Comparison of ENCODE assay signal across 18 cellular contexts in the genomic region with DNA sequence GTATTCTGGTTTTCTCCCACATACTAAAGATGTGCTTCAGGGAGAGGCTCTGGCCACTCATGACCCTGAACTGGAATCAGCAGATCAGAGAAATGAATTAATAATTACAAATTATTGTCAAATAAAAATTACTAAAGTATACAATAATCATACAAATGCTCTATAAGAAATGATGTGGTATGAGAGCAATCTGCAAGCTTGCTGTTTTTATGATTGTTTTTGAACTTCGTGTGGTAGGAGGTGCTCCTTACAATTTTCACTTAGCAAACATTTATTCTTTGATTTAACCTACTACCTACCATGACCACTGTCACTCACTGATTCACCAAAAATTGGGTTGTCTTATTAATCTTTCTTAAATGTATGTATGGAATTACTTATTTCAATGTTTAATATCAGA.
"Had no signal": no experiment of that assay in that cellular context is flagged by ENCODE, and none has a peak within 500 bp of the region (broad histone marks: within the 10 kb centered on the region; RNA-seq: fewer than 3 reads in every experiment).

No MANE protein-coding gene starts in this region.

- H3K27me3 ChIP-seq: SJSA1 had no signal

- H3K9me3 ChIP-seq: SJSA1 had no signal

- DNase-seq: KBM-7, NCI-H1092, NCI-H1105 treated with DMSO at 0.1 percent for 48 hours, NCI-H1417 treated with DMSO at 0.1 percent for 48 hours, NCI-H146, NCI-H1694 treated with DMSO at 0.1 percent for 48 hours, NCI-H1930, NCI-H2081, NCI-H2107, NCI-H2227 treated with DMSO at 0.1 percent for 48 hours, NCI-H524, NCI-H774, Right ventricle myocardium superior, RPMI8226, SIG-M5 had no signal

- H3K36me3 ChIP-seq: SJSA1 had no signal

- FAIRE-seq: RCC 7860 had no signal

- H3K4me3 ChIP-seq: SJSA1, SK-N-MC had no signal

- H3K27ac ChIP-seq: SJSA1, SK-N-MC had no signal
